ENCODE assay signal across 16 cellular contexts in the genomic region with DNA sequence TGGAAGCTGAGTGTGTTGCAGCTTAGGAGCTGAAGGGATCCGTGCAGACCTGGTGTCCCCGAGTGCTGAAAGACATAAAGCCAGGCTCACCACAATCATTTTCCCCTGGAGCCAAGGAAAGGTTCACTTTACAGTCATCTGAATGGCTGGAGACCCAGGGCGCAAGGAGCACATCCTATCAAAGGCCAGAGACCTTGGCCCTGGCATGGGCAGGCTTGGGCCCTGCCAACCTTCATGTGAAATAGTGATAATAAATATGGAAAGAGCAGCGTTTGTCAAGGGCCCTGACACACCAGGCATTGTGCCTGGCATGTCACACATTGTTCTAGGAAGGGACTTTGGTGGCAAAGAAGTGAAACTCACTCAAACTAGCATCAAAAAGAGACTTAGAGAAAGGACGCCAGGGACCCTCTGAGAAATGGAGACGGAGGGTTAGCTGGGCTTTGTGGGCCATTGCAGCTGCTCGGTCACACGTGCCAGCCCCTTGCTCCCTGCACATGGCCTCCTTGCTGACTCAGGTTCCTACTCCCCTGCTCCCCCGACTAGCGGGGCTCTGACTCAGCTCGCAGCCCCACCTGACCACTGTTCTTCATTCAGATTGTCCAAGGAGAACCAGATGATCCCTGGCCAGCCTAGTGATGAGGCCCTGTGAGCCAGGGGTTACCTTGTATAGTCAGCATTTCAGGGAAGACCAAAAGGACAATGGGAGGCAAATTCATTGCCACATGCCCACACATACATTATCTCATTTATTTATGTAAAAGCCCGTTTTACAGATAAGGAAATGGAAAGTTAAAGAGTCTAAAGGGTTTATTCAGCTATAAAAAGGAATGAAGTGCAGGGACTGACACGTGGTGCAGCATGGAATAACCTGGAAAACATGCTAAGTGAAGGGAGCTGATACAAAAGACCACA.
DNase-seq lines count a peak whose midpoint lies in the region; ATAC-seq and TF ChIP-seq lines count a peak whose summit lies in the region.
"Had no signal": no experiment of that assay in that cellular context is flagged by ENCODE, and none has a peak within 500 bp of the region (broad histone marks: within the 10 kb centered on the region; RNA-seq: fewer than 3 reads in every experiment).

No MANE protein-coding gene starts in this region.

- intact Hi-C loops in posterior vena cava (cut with DNase I) = loop anchor here in 1 of 2 donors (10.0 kb wide), 1 partner anchor 60 kb away; no protein-coding TSS in a partner anchor

- peaks cover 0 to 2% (median 0%) of the 10 kb centered on the region in 7 donors for H3K9me3 Mint-ChIP-seq in CD4-positive, CD25-positive, alpha-beta regulatory T cell
- H3K9me3 Mint-ChIP-seq: IgD-negative memory B cell had no signal

- H3K9me3 ChIP-seq in CD4-positive, CD25-positive, alpha-beta regulatory T cell (ENCODE audit: control insufficient read depth in 2 of 2, low read length in 2 of 2) = no peaks in the 10 kb centered on the region
- H3K9me3 ChIP-seq in HEK293 (ENCODE audit: control insufficient read depth, insufficient read depth, low read depth, low read length) = no peaks in the 10 kb centered on the region
- H3K9me3 ChIP-seq: psoas muscle, upper lobe of left lung had no signal

- no peak overlapping the region for H3K27ac ChIP-seq in CD4-positive, CD25-positive, alpha-beta regulatory T cell (ENCODE audit: insufficient read depth, low read length, poor library complexity, severe bottlenecking)
- no peak overlapping the region for H3K27ac ChIP-seq in HEK293 (ENCODE audit: extremely low read depth, low read depth, low read length)
- H3K27ac ChIP-seq in epithelial cell of prostate = peak overlapping the region; percentile 51
- H3K27ac ChIP-seq: psoas muscle had no signal

- H3K27me3 ChIP-seq in CD4-positive, CD25-positive, alpha-beta regulatory T cell (ENCODE audit: control insufficient read depth, insufficient read depth, low read length) = no peaks in the 10 kb centered on the region
- H3K27me3 ChIP-seq: upper lobe of left lung had no signal

- H3K4me3 ChIP-seq in CD4-positive, CD25-positive, alpha-beta regulatory T cell (ENCODE audit: low read depth, low read length) = no peak overlapping the region
- no peak overlapping the region for H3K4me3 ChIP-seq in HEK293 (ENCODE audit: low read depth, low read length)
- H3K4me3 ChIP-seq: psoas muscle, upper lobe of left lung had no signal

- POLR2A ChIA-PET in HEK293 (lab: Yijun Ruan, JAX) = no interaction called here

- no peak for DNase-seq in CD4-positive, CD25-positive, alpha-beta regulatory T cell
- no peak for DNase-seq in epithelial cell of prostate (ENCODE audit: low read depth, low spot score)
- peak; percentile 30 for DNase-seq in posterior vena cava (ENCODE audit: low spot score)
- no peak for DNase-seq in nucleus accumbens (lab: John Stamatoyannopoulos, UW)
- DNase-seq in NCI-H524 treated with DMSO at 0.1 percent for 48 hours (lab: John Stamatoyannopoulos, UW) = no peak
- DNase-seq in iPS-NIHi7 (ENCODE audit: extremely low spot score) = no peak
- DNase-seq: activated CD4-positive, CD25-positive, alpha-beta regulatory T cell treated with anti-CD3 and anti-CD28 coated beads, Interleukin-2, amount 50 U/mL, for 72 hours; activated T-cell treated with anti-CD3 and anti-CD28 coated beads, Interleukin-2, amount 50 U/mL, for 1 hour; midbrain; NCI-H1417; NCI-H2227 treated with DMSO at 0.1 percent for 48 hours; psoas muscle; T-helper 1 cell; upper lobe of left lung had no signal

- no peak for TF ChIP-seq CTCF in HEK293 (tag by site-specific recombination; IDR thresholded peaks at IDR 0.05)

- H3K36me3 Mint-ChIP-seq in CD4-positive, CD25-positive, alpha-beta regulatory T cell = no peaks in the 10 kb centered on the region

- peak overlapping the region; percentile 25 to 66 (median 25) for H3K27ac Mint-ChIP-seq in CD4-positive, CD25-positive, alpha-beta regulatory T cell

- H3K4me1 ChIP-seq in CD4-positive, CD25-positive, alpha-beta regulatory T cell (ENCODE audit: control insufficient read depth, insufficient read depth, low read length, poor library complexity, severe bottlenecking) = peaks cover 33% of the 10 kb centered on the region
- no peaks in the 10 kb centered on the region for H3K4me1 ChIP-seq in HEK293 (ENCODE audit: control insufficient read depth, insufficient read depth, low read length)
- H3K4me1 ChIP-seq: psoas muscle had no signal

- CTCF ChIA-PET in HEK293 (lab: Yijun Ruan, JAX) = interaction anchor here (0.6 kb wide), 1 partner anchor 245 kb away, joined by 3 read pairs; no protein-coding TSS in a partner anchor

- no peak overlapping the region for H3K4me3 Mint-ChIP-seq in CD4-positive, CD25-positive, alpha-beta regulatory T cell

- H3K36me3 ChIP-seq in CD4-positive, CD25-positive, alpha-beta regulatory T cell (ENCODE audit: control insufficient read depth, insufficient read depth, low read length) = no peaks in the 10 kb centered on the region
- H3K36me3 ChIP-seq in HEK293 (ENCODE audit: control insufficient read depth in 2 of 2, insufficient read depth in 1 of 2, low read length in 2 of 2) = no peaks in the 10 kb centered on the region

- H3K4me1 Mint-ChIP-seq in CD4-positive, CD25-positive, alpha-beta regulatory T cell = peaks cover 6 to 46% (median 23%) of the 10 kb centered on the region in 4 donors

- H3K27me3 Mint-ChIP-seq in CD4-positive, CD25-positive, alpha-beta regulatory T cell = no peaks in the 10 kb centered on the region
- H3K27me3 Mint-ChIP-seq: IgD-negative memory B cell had no signal

- no peak for ATAC-seq in CD4-positive, CD25-positive, alpha-beta regulatory T cell (ENCODE audit: low read depth in 2 of 2)

TF ChIP-seq in HEK293, 187 proteins besides CTCF, POLR2A, EP300 and RAD21:
- peak; percentile 31 for TF ChIP-seq SETDB1 (IDR thresholded peaks at IDR 0.05; ENCODE audit: insufficient read length, low read length)
- TF ChIP-seq ZNF621 (tag by site-specific recombination; IDR thresholded peaks at IDR 0.05) = no peak
- TF ChIP-seq KLF10 (tag by site-specific recombination; IDR thresholded peaks at IDR 0.05) = no peak
- TF ChIP-seq, protein P1, sequence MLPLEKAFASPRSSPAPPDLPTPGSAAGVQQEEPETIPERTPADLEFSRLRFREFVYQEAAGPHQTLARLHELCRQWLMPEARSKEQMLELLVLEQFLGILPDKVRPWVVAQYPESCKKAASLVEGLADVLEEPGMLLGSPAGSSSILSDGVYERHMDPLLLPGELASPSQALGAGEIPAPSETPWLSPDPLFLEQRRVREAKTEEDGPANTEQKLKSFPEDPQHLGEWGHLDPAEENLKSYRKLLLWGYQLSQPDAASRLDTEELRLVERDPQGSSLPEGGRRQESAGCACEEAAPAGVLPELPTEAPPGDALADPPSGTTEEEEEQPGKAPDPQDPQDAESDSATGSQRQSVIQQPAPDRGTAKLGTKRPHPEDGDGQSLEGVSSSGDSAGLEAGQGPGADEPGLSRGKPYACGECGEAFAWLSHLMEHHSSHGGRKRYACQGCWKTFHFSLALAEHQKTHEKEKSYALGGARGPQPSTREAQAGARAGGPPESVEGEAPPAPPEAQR (tag by site-specific recombination; IDR thresholded peaks at IDR 0.05) = no peak
